8 cellular contexts compared by ENCODE assay signal in the genomic region with DNA sequence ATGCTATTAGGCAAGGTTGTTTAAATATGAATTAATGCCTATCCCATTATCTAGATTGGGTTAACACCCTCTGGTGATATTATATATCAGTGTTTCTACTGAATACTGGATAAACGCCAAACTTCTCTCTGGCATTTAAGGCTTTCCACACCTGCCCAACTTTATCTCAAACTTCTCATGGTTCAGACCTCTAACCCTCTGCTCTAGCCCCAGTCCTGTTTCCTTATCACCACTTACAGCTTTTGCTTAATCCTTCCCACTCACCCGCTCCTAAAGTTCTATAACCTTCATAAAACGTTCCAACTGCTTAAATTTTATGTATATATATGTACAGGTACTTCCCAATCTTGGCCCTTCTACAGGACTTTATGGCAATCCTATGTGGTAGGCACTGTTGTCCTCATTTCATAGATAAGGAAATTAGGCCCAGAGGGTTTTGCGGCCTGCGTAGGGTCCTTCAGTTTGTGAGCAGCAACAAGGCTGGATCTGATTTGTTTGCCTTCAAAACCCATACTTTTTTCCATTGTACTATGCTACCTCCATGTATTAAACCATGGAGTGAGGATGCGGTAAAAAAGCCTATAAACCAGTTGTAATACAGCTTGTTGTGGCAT. TPM values are rescaled to one million over a fixed set of nuclear protein-coding genes. Genes with fewer than 3 reads are reported as not detected.
DNase-seq lines count a peak whose midpoint lies in the region; ATAC-seq and TF ChIP-seq lines count a peak whose summit lies in the region.

No MANE protein-coding gene starts in this region.

- no peak for DNase-seq in T-helper 1 cell
- no peak for DNase-seq in activated B cell treated with CpG ODN at 0.5 μM for 24 hours
- DNase-seq in hippocampal formation (lab: John Stamatoyannopoulos, UW), result no peak

- H3K9me3 Mint-ChIP-seq in T-helper 1 cell treated with Interleukin-12 subunit alpha and Interleukin-12 subunit beta and Interleukin-4 antibody, amounts not matched to agents 30 μg/mL and 1 μg/mL, for 36 hours, result no peaks in the 10 kb centered on the region
- H3K9me3 Mint-ChIP-seq in activated B cell treated with CpG ODN at 0.5 μM for 24 hours, result no peaks in the 10 kb centered on the region

- H3K27ac ChIP-seq in iPS-20b (ENCODE audit: low read length), result no peak overlapping the region
- H3K27ac ChIP-seq in subcutaneous abdominal adipose tissue (ENCODE audit: low read depth, low read length), result peak overlapping the region; percentile 91

- no peak for TF ChIP-seq CTCF in activated B cell treated with CpG ODN at 0.5 μM for 24 hours (IDR thresholded peaks at IDR 0.05)

- peak overlapping the region; percentile 89 for H3K4me3 ChIP-seq in iPS-20b (ENCODE audit: low read length)
- peak overlapping the region; percentile 84 to 92 (median 89) for H3K4me3 ChIP-seq in subcutaneous abdominal adipose tissue (ENCODE audit: low read depth in 1 of 5, low read length in 5 of 5)

- CTCF ChIA-PET in activated B cell treated with CpG ODN at 0.5 μM for 24 hours (lab: Charles Lee), result no interaction called here

- POLR2A ChIA-PET in activated B cell treated with CpG ODN at 0.5 μM for 24 hours (lab: Charles Lee), result interaction anchor here (0.6 to 2.2 kb wide), 4 partner anchors 10 to 145 kb away, joined by 3 to 58 read pairs (median 4); partner anchors contain the start of genes C12orf57, RNU7-1 and SPSB2

- intact Hi-C loops in activated B cell treated with CpG ODN at 0.5 μM for 24 hours (cut with micrococcal nuclease), result loop anchor here (5.0 kb wide), 1 partner anchor 620 kb away; no protein-coding TSS in a partner anchor

- peak overlapping the region; percentile 92 for H3K27ac Mint-ChIP-seq in T-helper 1 cell treated with Interleukin-12 subunit alpha and Interleukin-12 subunit beta and Interleukin-4 antibody, amounts not matched to agents 30 μg/mL and 1 μg/mL, for 36 hours
- H3K27ac Mint-ChIP-seq in activated B cell treated with CpG ODN at 0.5 μM for 24 hours, result peak overlapping the region; percentile 77

- peak overlapping the region; percentile 79; the same call in 1 of the 2 replicates for H3K9ac ChIP-seq in iPS-20b (ENCODE audit: low read depth, low read length)
- H3K9ac ChIP-seq in subcutaneous abdominal adipose tissue (ENCODE audit: low read length in 5 of 5), result peak overlapping the region; percentile 66 to 91 (median 89)

- H3K27me3 Mint-ChIP-seq in T-helper 1 cell treated with Interleukin-12 subunit alpha and Interleukin-12 subunit beta and Interleukin-4 antibody, amounts not matched to agents 30 μg/mL and 1 μg/mL, for 36 hours (ENCODE audit: low read depth), result no peaks in the 10 kb centered on the region
- no peaks in the 10 kb centered on the region for H3K27me3 Mint-ChIP-seq in activated B cell treated with CpG ODN at 0.5 μM for 24 hours

- no peaks in the 10 kb centered on the region for H3K27me3 ChIP-seq in iPS-20b (ENCODE audit: insufficient read depth, low read length)
- H3K27me3 ChIP-seq in subcutaneous abdominal adipose tissue (ENCODE audit: control insufficient read depth in 5 of 5, insufficient read depth in 4 of 5, low read length in 5 of 5), result no peaks in the 10 kb centered on the region

- H3K4me3 Mint-ChIP-seq in T-helper 1 cell treated with Interleukin-12 subunit alpha and Interleukin-12 subunit beta and Interleukin-4 antibody, amounts not matched to agents 30 μg/mL and 1 μg/mL, for 36 hours, result peak overlapping the region; percentile 95
- peak overlapping the region; percentile 87 for H3K4me3 Mint-ChIP-seq in activated B cell treated with CpG ODN at 0.5 μM for 24 hours

- ATAC-seq in activated B cell treated with CpG ODN at 0.5 μM for 24 hours (ENCODE audit: low read depth), result no peak
- no peak for ATAC-seq in GM18520 (IDR thresholded peaks at IDR 0.05; ENCODE audit: unreplicated experiment)
- no peak for ATAC-seq in GM19023 (IDR thresholded peaks at IDR 0.05; ENCODE audit: unreplicated experiment)

- H3K9me3 ChIP-seq in iPS-20b (ENCODE audit: insufficient read depth, low read depth, low read length) (no peaks in the 10 kb centered on the region), subcutaneous abdominal adipose tissue (ENCODE audit: control insufficient read depth in 5 of 5, low read length in 5 of 5) (no peaks in the 10 kb centered on the region)

- H3K4me1 ChIP-seq in iPS-20b (ENCODE audit: insufficient read depth, low read length), result peaks cover 5% of the 10 kb centered on the region; the same call in 1 of the 2 replicates
- H3K4me1 ChIP-seq in subcutaneous abdominal adipose tissue (ENCODE audit: control insufficient read depth in 5 of 5, insufficient read depth in 5 of 5, low read length in 5 of 5), result peaks cover 5 to 39% (median 22%) of the 10 kb centered on the region in 5 donors

- peaks cover 10% of the 10 kb centered on the region for H3K36me3 Mint-ChIP-seq in T-helper 1 cell treated with Interleukin-12 subunit alpha and Interleukin-12 subunit beta and Interleukin-4 antibody, amounts not matched to agents 30 μg/mL and 1 μg/mL, for 36 hours (ENCODE audit: low read depth)
- H3K36me3 Mint-ChIP-seq in activated B cell treated with CpG ODN at 0.5 μM for 24 hours (ENCODE audit: low read depth), result peaks cover 20% of the 10 kb centered on the region

- peaks cover 22% of the 10 kb centered on the region for H3K4me1 Mint-ChIP-seq in T-helper 1 cell treated with Interleukin-12 subunit alpha and Interleukin-12 subunit beta and Interleukin-4 antibody, amounts not matched to agents 30 μg/mL and 1 μg/mL, for 36 hours (ENCODE audit: low read depth)
- H3K4me1 Mint-ChIP-seq in activated B cell treated with CpG ODN at 0.5 μM for 24 hours, result peaks cover 20% of the 10 kb centered on the region

- H3K36me3 ChIP-seq in iPS-20b (ENCODE audit: insufficient read depth, low read depth, low read length) (peaks cover 16% of the 10 kb centered on the region), subcutaneous abdominal adipose tissue (ENCODE audit: control insufficient read depth in 5 of 5, insufficient read depth in 5 of 5, low read length in 5 of 5) (peaks cover 0 to 16% (median 5%) of the 10 kb centered on the region in 5 donors)

RNA-seq across cellular contexts. Expression of gene LPCAT3, which starts 1.2 kb away (rescaled TPM):
- total RNA-seq in activated B cell treated with CpG ODN at 0.5 μM for 24 hours, result 19.3 and 21.3 TPM in 2 replicates

RNA-seq across cellular contexts. Expression of gene C1S, which starts 43.5 kb away (rescaled TPM):
- total RNA-seq in activated B cell treated with CpG ODN at 0.5 μM for 24 hours, result 0.71 and 1.6 TPM in 2 replicates

RNA-seq across cellular contexts. Expression of gene EMG1, which starts 46.4 kb away (rescaled TPM):
- total RNA-seq in activated B cell treated with CpG ODN at 0.5 μM for 24 hours, result 89.2 and 91.1 TPM in 2 replicates

RNA-seq across cellular contexts. Expression of gene PHB2, which starts 46.6 kb away (rescaled TPM):
- total RNA-seq in activated B cell treated with CpG ODN at 0.5 μM for 24 hours, result 240 and 255 TPM in 2 replicates
